ENCODE assay signal across 8 cellular contexts in the genomic region with DNA sequence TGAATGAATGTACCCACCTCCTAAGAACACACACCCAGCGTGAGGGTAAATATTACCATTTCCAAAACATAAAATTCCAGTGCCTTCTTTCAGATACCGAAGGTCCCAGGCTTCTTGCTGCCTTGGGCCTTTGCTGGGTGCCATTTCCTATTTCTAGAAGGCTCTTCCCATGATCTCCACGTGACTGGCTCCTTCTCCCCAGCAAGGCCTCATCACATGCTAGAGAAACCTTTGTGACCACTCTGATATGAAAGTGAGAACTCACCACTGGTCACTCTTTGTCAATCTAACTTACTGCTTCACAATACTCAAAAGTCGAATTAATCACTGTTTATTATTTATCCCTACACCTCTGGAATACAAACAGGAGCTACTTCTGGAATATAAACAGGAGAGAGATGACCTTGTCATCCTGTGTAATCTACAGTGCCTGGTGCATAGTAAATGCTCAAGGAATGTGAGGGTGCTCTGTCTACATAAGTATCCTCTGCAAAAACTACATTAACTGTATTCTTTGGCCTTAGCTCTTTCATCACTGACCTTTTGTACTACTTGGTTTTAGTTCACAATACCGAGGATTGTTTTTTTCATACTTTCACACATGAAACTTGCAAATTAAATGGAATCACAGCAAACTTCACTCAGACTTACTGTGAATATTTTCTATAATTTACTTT. TPM values are rescaled to one million over a fixed set of nuclear protein-coding genes. Genes with fewer than 3 reads are reported as not detected.
DNase-seq lines count a peak whose midpoint lies in the region; ATAC-seq, FAIRE-seq and TF ChIP-seq lines count a peak whose summit lies in the region.

No MANE protein-coding gene starts in this region.

- H3K36me3 ChIP-seq in PC-3 (ENCODE audit: low read depth, low read length) (no peaks in the 10 kb centered on the region), esophagus squamous epithelium (peaks cover 0 to 8% (median 0%) of the 10 kb centered on the region in 3 donors), testis (ENCODE audit: low read depth, missing control alignments) (no peaks in the 10 kb centered on the region)

- H3K9me2 ChIP-seq in PC-3 (replicated peaks; ENCODE audit: low read length): no peaks in the 10 kb centered on the region

- H4K20me1 ChIP-seq in PC-3 (ENCODE audit: low read length): 0 out of 2 replicates have a peak, but pooled peaks cover 9% of the 10 kb centered on the region

- CTCF ChIA-PET in PC-3 (lab: Charles Lee): no interaction called here

- intact Hi-C loops in PC-3 (cut with micrococcal nuclease) (no loop called here), esophagus squamous epithelium (cut with DNase I) (no loop called here), testis (cut with DNase I; ENCODE audit: low total_unique reads) (no loop called here)

- BruUV-seq in PC-3 (replicated peaks; lab: Mats Ljungman, UMichigan): no TSS peak

- H3K4me1 ChIP-seq in PC-3 (ENCODE audit: insufficient read depth, low read length) (peaks cover 18% of the 10 kb centered on the region), esophagus squamous epithelium (peaks cover 11 to 43% (median 22%) of the 10 kb centered on the region in 3 donors), testis (peaks cover 10% of the 10 kb centered on the region)

- peaks cover 59% of the 10 kb centered on the region for H3K79me2 ChIP-seq in PC-3 (ENCODE audit: low read length)

- no peak for DNase-seq in GM12892 (ENCODE audit: insufficient read length)
- no peak for DNase-seq in PC-3
- no peak for DNase-seq in esophagus squamous epithelium (lab: John Stamatoyannopoulos, UW)
- DNase-seq in retinal pigment epithelial cell (ENCODE audit: low read depth): no peak
- DNase-seq in urothelium cell line (ENCODE audit: low spot score): no peak
- DNase-seq in testis: no peak

- FAIRE-seq in GM12892 (lab: Jason Lieb, UNC) (peak; percentile 82), urothelium cell line (lab: Jason Lieb, UNC) (no peak)

- no peak overlapping the region; the same call in 1 of the 2 replicates for H3K9ac ChIP-seq in PC-3 (ENCODE audit: low read length)

- no peak overlapping the region for H2AFZ ChIP-seq in PC-3 (ENCODE audit: low read length)

- POLR2A ChIA-PET in PC-3 (lab: Charles Lee; ENCODE audit: unreplicated experiment): no interaction called here

- H3K27ac ChIP-seq in PC-3 (ENCODE audit: low read length) (no peak overlapping the region), esophagus squamous epithelium (peak overlapping the region in 3 of 4 donors; percentile 12 to 96 (median 95)), testis (peak overlapping the region in 1 of 2 donors; percentile 75)

- TF ChIP-seq CTCF in PC-3 (conservative IDR thresholded peaks at IDR 0.05; ENCODE audit: low read depth, low read length) (no peak), esophagus squamous epithelium (IDR thresholded peaks at IDR 0.05) (no peak), retinal pigment epithelial cell (conservative IDR thresholded peaks at IDR 0.05; ENCODE audit: low read depth, low read length) (no peak), testis (IDR thresholded peaks at IDR 0.05) (no peak)

- TF ChIP-seq POLR2A in GM12892 (IDR thresholded peaks at IDR 0.05; ENCODE audit: low read depth, low read length) (no peak), esophagus squamous epithelium (IDR thresholded peaks at IDR 0.05) (no peak), testis (IDR thresholded peaks at IDR 0.05) (no peak)

- H3K4me2 ChIP-seq in PC-3 (ENCODE audit: low read length): peak overlapping the region; percentile 85

- no peaks in the 10 kb centered on the region for H3K27me3 ChIP-seq in PC-3 (ENCODE audit: low read length)
- no peaks in the 10 kb centered on the region for H3K27me3 ChIP-seq in esophagus squamous epithelium
- H3K27me3 ChIP-seq in testis: no peaks in the 10 kb centered on the region

- H3K9me3 ChIP-seq in PC-3 (ENCODE audit: low read length): no peaks in the 10 kb centered on the region
- H3K9me3 ChIP-seq in esophagus squamous epithelium: no peaks in the 10 kb centered on the region
- no peaks in the 10 kb centered on the region for H3K9me3 ChIP-seq in testis

- no peaks in the 10 kb centered on the region for H3F3A ChIP-seq in PC-3 (ENCODE audit: low read length, unreplicated experiment)

- 42 to 55% methylated on average over 5 of the region's 5 CpGs for WGBS in esophagus squamous epithelium, 2 donors
- WGBS in testis, 2 donors: 45 to 52% methylated on average over 5 of the region's 5 CpGs

- ATAC-seq in PC-3: no peak
- ATAC-seq in HG02678 (IDR thresholded peaks at IDR 0.05; ENCODE audit: unreplicated experiment): no peak
- ATAC-seq in GM18502 (IDR thresholded peaks at IDR 0.05; ENCODE audit: poor library complexity, unreplicated experiment): no peak

- peak overlapping the region; percentile 68 for H3K4me3 ChIP-seq in PC-3 (ENCODE audit: low read length)
- peak overlapping the region in 3 of 4 donors; percentile 87 to 96 (median 92) for H3K4me3 ChIP-seq in esophagus squamous epithelium
- peak overlapping the region; percentile 73 for H3K4me3 ChIP-seq in retinal pigment epithelial cell (ENCODE audit: low read length)
- no peak overlapping the region for H3K4me3 ChIP-seq in testis

RNA-seq across cellular contexts. Expression of gene STX7, which starts 1.6 kb away (rescaled TPM):
- 37.8 TPM for polyA plus RNA-seq in GM12892 (2012; ENCODE audit: missing spikeins)
- total RNA-seq in PC-3 (2014; rRNA removed) (17.3 and 27.4 TPM in 2 replicates), esophagus squamous epithelium (10 to 100 TPM; 23.7 to 34.1 (median 26.8) TPM), testis (10 to 100 TPM; 12.7 to 18.8 TPM)
- 16.2 TPM for polyA plus RNA-seq in testis (ENCODE audit: insufficient read depth, low read depth, low replicate concordance)

RNA-seq across cellular contexts. Expression of gene TAAR9, which starts 26.8 kb away (rescaled TPM):
- not detected for polyA plus RNA-seq in GM12892 (2012; ENCODE audit: missing spikeins)
- total RNA-seq in PC-3 (2014; rRNA removed) (not detected in 2 replicates), esophagus squamous epithelium (not detected), testis (under 1 TPM in 1 of 2 donors, not detected in 1; 0.39 TPM)
- not detected for polyA plus RNA-seq in testis (ENCODE audit: insufficient read depth, low read depth, low replicate concordance)

RNA-seq across cellular contexts. Expression of gene TAAR8, which starts 41.2 kb away (rescaled TPM):
- polyA plus RNA-seq in GM12892 (2012; ENCODE audit: missing spikeins): not detected
- total RNA-seq in PC-3 (2014; rRNA removed) (not detected in 2 replicates), esophagus squamous epithelium (not detected), testis (not detected)
- not detected for polyA plus RNA-seq in testis (ENCODE audit: insufficient read depth, low read depth, low replicate concordance)

RNA-seq across cellular contexts. Expression of gene TAAR6, which starts 58.8 kb away (rescaled TPM):
- polyA plus RNA-seq in GM12892 (2012; ENCODE audit: missing spikeins): not detected
- total RNA-seq in PC-3 (2014; rRNA removed) (not detected in 2 replicates), esophagus squamous epithelium (not detected), testis (not detected)
- not detected for polyA plus RNA-seq in testis (ENCODE audit: insufficient read depth, low read depth, low replicate concordance)

Comparison
In these comparisons a context has a peak if more than half of its experiments do, and no peak if none do; other contexts are left out.
1. H3K4me3 ChIP-seq: peak in PC-3 (single experiment), esophagus squamous epithelium (3 of 4) and retinal pigment epithelial cell (single experiment); none in testis (0 of 2).